ENCODE assay signal across 1 cellular context in genomic region chr7:13742126-13742525, GRCh38.
TF ChIP-seq lines count a peak whose summit lies in the region.

No MANE protein-coding gene starts in this region.

TF ChIP-seq in GM23338, 12 proteins besides CTCF, POLR2A, EP300 and RAD21 (continued from another document):
- TF ChIP-seq EZH2 (IDR thresholded peaks at IDR 0.05; ENCODE audit: low read depth, unreplicated experiment) = no peak
- TF ChIP-seq, protein P1, sequence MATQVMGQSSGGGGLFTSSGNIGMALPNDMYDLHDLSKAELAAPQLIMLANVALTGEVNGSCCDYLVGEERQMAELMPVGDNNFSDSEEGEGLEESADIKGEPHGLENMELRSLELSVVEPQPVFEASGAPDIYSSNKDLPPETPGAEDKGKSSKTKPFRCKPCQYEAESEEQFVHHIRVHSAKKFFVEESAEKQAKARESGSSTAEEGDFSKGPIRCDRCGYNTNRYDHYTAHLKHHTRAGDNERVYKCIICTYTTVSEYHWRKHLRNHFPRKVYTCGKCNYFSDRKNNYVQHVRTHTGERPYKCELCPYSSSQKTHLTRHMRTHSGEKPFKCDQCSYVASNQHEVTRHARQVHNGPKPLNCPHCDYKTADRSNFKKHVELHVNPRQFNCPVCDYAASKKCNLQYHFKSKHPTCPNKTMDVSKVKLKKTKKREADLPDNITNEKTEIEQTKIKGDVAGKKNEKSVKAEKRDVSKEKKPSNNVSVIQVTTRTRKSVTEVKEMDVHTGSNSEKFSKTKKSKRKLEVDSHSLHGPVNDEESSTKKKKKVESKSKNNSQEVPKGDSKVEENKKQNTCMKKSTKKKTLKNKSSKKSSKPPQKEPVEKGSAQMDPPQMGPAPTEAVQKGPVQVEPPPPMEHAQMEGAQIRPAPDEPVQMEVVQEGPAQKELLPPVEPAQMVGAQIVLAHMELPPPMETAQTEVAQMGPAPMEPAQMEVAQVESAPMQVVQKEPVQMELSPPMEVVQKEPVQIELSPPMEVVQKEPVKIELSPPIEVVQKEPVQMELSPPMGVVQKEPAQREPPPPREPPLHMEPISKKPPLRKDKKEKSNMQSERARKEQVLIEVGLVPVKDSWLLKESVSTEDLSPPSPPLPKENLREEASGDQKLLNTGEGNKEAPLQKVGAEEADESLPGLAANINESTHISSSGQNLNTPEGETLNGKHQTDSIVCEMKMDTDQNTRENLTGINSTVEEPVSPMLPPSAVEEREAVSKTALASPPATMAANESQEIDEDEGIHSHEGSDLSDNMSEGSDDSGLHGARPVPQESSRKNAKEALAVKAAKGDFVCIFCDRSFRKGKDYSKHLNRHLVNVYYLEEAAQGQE (IDR thresholded peaks at IDR 0.05; ENCODE audit: unreplicated experiment) = no peak
- no peak for TF ChIP-seq POLR2AphosphoS5 (IDR thresholded peaks at IDR 0.05; ENCODE audit: low read depth)
- TF ChIP-seq STAT1 (IDR thresholded peaks at IDR 0.05; ENCODE audit: unreplicated experiment) = no peak
- TF ChIP-seq, protein P2, sequence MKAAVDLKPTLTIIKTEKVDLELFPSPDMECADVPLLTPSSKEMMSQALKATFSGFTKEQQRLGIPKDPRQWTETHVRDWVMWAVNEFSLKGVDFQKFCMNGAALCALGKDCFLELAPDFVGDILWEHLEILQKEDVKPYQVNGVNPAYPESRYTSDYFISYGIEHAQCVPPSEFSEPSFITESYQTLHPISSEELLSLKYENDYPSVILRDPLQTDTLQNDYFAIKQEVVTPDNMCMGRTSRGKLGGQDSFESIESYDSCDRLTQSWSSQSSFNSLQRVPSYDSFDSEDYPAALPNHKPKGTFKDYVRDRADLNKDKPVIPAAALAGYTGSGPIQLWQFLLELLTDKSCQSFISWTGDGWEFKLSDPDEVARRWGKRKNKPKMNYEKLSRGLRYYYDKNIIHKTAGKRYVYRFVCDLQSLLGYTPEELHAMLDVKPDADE (IDR thresholded peaks at IDR 0.05) = no peak
- no peak for TF ChIP-seq NANOG (IDR thresholded peaks at IDR 0.05; ENCODE audit: borderline replicate concordance)
